22 cellular contexts compared by ENCODE assay signal in genomic region chr17:14845562-14846335, GRCh38.
DNase-seq lines count a peak whose midpoint lies in the region; ATAC-seq and TF ChIP-seq lines count a peak whose summit lies in the region.
"Had no signal": no experiment of that assay in that cellular context is flagged by ENCODE, and none has a peak within 500 bp of the region (broad histone marks: within the 10 kb centered on the region; RNA-seq: fewer than 3 reads in every experiment).

No MANE protein-coding gene starts in this region.

- TF ChIP-seq CTCF in AG10803 (conservative IDR thresholded peaks at IDR 0.05; ENCODE audit: low read length) (no peak), chondrocyte (IDR thresholded peaks at IDR 0.05) (no peak), left lung (IDR thresholded peaks at IDR 0.05) (no peak)

- no peak overlapping the region for H3K4me3 ChIP-seq in AG10803 (ENCODE audit: low read length)
- no peak overlapping the region for H3K4me3 ChIP-seq in left lung
- H3K4me3 ChIP-seq: esophagus muscularis mucosa, MG63, upper lobe of right lung had no signal

- peak; percentile 76 for ATAC-seq in left lung
- ATAC-seq in HG02870 (IDR thresholded peaks at IDR 0.05; ENCODE audit: unreplicated experiment), result no peak
- ATAC-seq in HG03280 (IDR thresholded peaks at IDR 0.05; ENCODE audit: unreplicated experiment), result no peak
- ATAC-seq: activated naive CD4-positive, alpha-beta T cell treated with anti-CD3 and anti-CD28 coated beads, Interleukin-2, amount 50 U/mL, for 72 hours; HepG2; upper lobe of right lung had no signal

- H3K27ac ChIP-seq in left lung, result no peak overlapping the region
- H3K27ac ChIP-seq: esophagus muscularis mucosa, upper lobe of right lung had no signal

- H3K27me3 ChIP-seq in left lung, result peaks cover 0 to 10% of the 10 kb centered on the region in 2 donors
- H3K27me3 ChIP-seq: MG63, upper lobe of right lung had no signal

- peaks cover 2% of the 10 kb centered on the region for H3K36me3 Mint-ChIP-seq in chondrocyte (ENCODE audit: low read depth)
- H3K36me3 Mint-ChIP-seq: activated naive CD4-positive, alpha-beta T cell treated with anti-CD3 and anti-CD28 coated beads, Interleukin-2, amount 50 U/mL, for 72 hours; CD4-positive, alpha-beta memory T cell; mesothelial cell of epicardium had no signal

- intact Hi-C loops in left lung (cut with DNase I), result no loop called here

- H3K4me3 Mint-ChIP-seq in chondrocyte (ENCODE audit: unreplicated experiment), result no peak overlapping the region
- H3K4me3 Mint-ChIP-seq: CD4-positive, alpha-beta memory T cell; mesothelial cell of epicardium; neural crest cell; stimulated activated naive CD8-positive, alpha-beta T cell treated with anti-CD3 and anti-CD28 coated beads, Interleukin-15, Interleukin-2, amounts not matched to agents 100 ng/mL and 50 ng/mL, for 24 hours had no signal

- no peaks in the 10 kb centered on the region for H3K36me3 ChIP-seq in left lung
- H3K36me3 ChIP-seq: esophagus muscularis mucosa, MG63, upper lobe of right lung had no signal

- H3K9me3 ChIP-seq in left lung, result peaks cover 0 to 4% of the 10 kb centered on the region in 2 donors
- H3K9me3 ChIP-seq: MG63, upper lobe of right lung had no signal

- no peaks in the 10 kb centered on the region for H3K27me3 Mint-ChIP-seq in chondrocyte (ENCODE audit: low read depth)

- peak; percentile 58 for DNase-seq in AG10803 (ENCODE audit: low read depth)
- DNase-seq in NCI-H1105 treated with DMSO at 0.1 percent for 48 hours (lab: John Stamatoyannopoulos, UW), result peak; percentile 99
- DNase-seq in chondrocyte (ENCODE audit: low spot score), result no peak
- no peak for DNase-seq in left lung
- DNase-seq in effector CD4-positive, alpha-beta T cell, result no peak
- DNase-seq in stimulated activated CD4-positive, alpha-beta T cell treated with anti-CD3 and anti-CD28 coated beads, Interleukin-15, amount 100 ng/mL, for 24 hours, result no peak
- DNase-seq: ACHN; activated CD4-positive, alpha-beta T cell treated with anti-CD3 and anti-CD28 coated beads, Interleukin-2, amount 50 U/mL, for 4 hours; CD4-positive, alpha-beta memory T cell; hippocampal formation; MG63; NCI-H2227 treated with DMSO at 0.1 percent for 48 hours; Right ventricle myocardium superior; upper lobe of right lung had no signal

- no peaks in the 10 kb centered on the region for H3K9me3 Mint-ChIP-seq in chondrocyte (ENCODE audit: low read depth)
- H3K9me3 Mint-ChIP-seq: neural crest cell had no signal

- peaks cover 46% of the 10 kb centered on the region for H3K4me1 Mint-ChIP-seq in chondrocyte (ENCODE audit: low read depth)
- H3K4me1 Mint-ChIP-seq: CD4-positive, alpha-beta memory T cell had no signal

- peak overlapping the region; percentile 34 for H3K27ac Mint-ChIP-seq in chondrocyte (ENCODE audit: unreplicated experiment)
- H3K27ac Mint-ChIP-seq: activated naive CD4-positive, alpha-beta T cell treated with anti-CD3 and anti-CD28 coated beads, Interleukin-2, amount 50 U/mL, for 72 hours; CD4-positive, alpha-beta memory T cell; mesothelial cell of epicardium; stimulated activated naive CD8-positive, alpha-beta T cell treated with anti-CD3 and anti-CD28 coated beads, Interleukin-15, Interleukin-2, amounts not matched to agents 100 ng/mL and 50 ng/mL, for 24 hours had no signal

- H3K4me1 ChIP-seq in left lung, result no peaks in the 10 kb centered on the region
- H3K4me1 ChIP-seq: esophagus muscularis mucosa, upper lobe of right lung had no signal

Comparison
In these comparisons a context has a peak if more than half of its experiments do, and no peak if none do; other contexts are left out.
1. DNase-seq: peak in AG10803 (single experiment) and NCI-H1105 treated with DMSO at 0.1 percent for 48 hours (single experiment); none in chondrocyte (single experiment), left lung (0 of 2), effector CD4-positive, alpha-beta T cell (single experiment) and stimulated activated CD4-positive, alpha-beta T cell treated with anti-CD3 and anti-CD28 coated beads, Interleukin-15, amount 100 ng/mL, for 24 hours (single experiment).